Comparison of ENCODE assay signal across 8 cellular contexts in genomic region chrX:47836164-47837072, GRCh38. TPM values are rescaled to one million over a fixed set of nuclear protein-coding genes. Genes with fewer than 3 reads are reported as not detected.
A peak's percentile ranks its signal among the peaks of the same experiment; 100 is the strongest.
DNase-seq lines count a peak whose midpoint lies in the region; ATAC-seq and TF ChIP-seq lines count a peak whose summit lies in the region.

TSS of gene ZNF81 (plus strand) at chrX:47836902. CDS start at chrX:47846268, 9,366 bp downstream.

- peak within 1 kb of the TSS; percentile 60 for H3K4me3 ChIP-seq in AG09309 (ENCODE audit: control insufficient read depth, low read depth, low read length)
- H3K4me3 ChIP-seq in smooth muscle cell: peak within 1 kb of the TSS; percentile 67

- peak within 1 kb of the TSS; percentile 69 for H3K9ac ChIP-seq in smooth muscle cell (ENCODE audit: low read depth)

- peak within 1 kb of the TSS; percentile 96 for H3K4me3 Mint-ChIP-seq in WTC11

- ATAC-seq in GM19023 (IDR thresholded peaks at IDR 0.05; ENCODE audit: unreplicated experiment): peak; percentile 94
- peak; percentile 92 for ATAC-seq in HG03196 (IDR thresholded peaks at IDR 0.05; ENCODE audit: unreplicated experiment)
- ATAC-seq in WTC11: peak; percentile 94

- H3K4me2 ChIP-seq in smooth muscle cell: peak within 1 kb of the TSS; percentile 90

- H3F3A ChIP-seq in smooth muscle cell (ENCODE audit: low read depth): no peaks in the 10 kb centered on the region

- H3K4me1 ChIP-seq in smooth muscle cell (ENCODE audit: low read depth): peaks cover 6% of the 10 kb centered on the region

- no peaks in the 10 kb centered on the region for H3K9me3 Mint-ChIP-seq in WTC11

- peak within 1 kb of the TSS; percentile 97 for H3K27ac Mint-ChIP-seq in WTC11

- peaks cover 11% of the 10 kb centered on the region for H3K4me1 Mint-ChIP-seq in WTC11

- peak within 1 kb of the TSS; percentile 90 for H2AFZ ChIP-seq in smooth muscle cell (ENCODE audit: low read depth)

- no peaks in the 10 kb centered on the region for H3K9me3 ChIP-seq in smooth muscle cell (replicated peaks; ENCODE audit: low read depth)

- H3K27ac ChIP-seq in caudate nucleus (ENCODE audit: low read depth, low read length) (peak within 1 kb of the TSS; percentile 69), smooth muscle cell (ENCODE audit: low read depth) (peak within 1 kb of the TSS; percentile 38)

- WGBS in smooth muscle cell (ENCODE audit: low lambda C conversion rate): 46% methylated on average over 41 of the region's 41 CpGs

- POLR2A ChIA-PET in WTC11 (lab: Charles Lee): no interaction called here

- H3K36me3 Mint-ChIP-seq in WTC11: peaks cover 3% of the 10 kb centered on the region; the same call in 1 of the 2 replicates

- no peaks in the 10 kb centered on the region for H3K36me3 ChIP-seq in smooth muscle cell (ENCODE audit: low read depth)

- peaks cover 27% of the 10 kb centered on the region for H3K79me2 ChIP-seq in smooth muscle cell (ENCODE audit: low read depth)

- H3K27me3 Mint-ChIP-seq in WTC11 (ENCODE audit: low read depth): no peaks in the 10 kb centered on the region; the same call in 1 of the 2 replicates

- TF ChIP-seq CTCF in AG09309 (IDR thresholded peaks at IDR 0.05; ENCODE audit: control insufficient read depth, insufficient read depth, low read depth, low read length, missing control alignments): no peak
- TF ChIP-seq CTCF in WTC11 (IDR thresholded peaks at IDR 0.05): no peak
- TF ChIP-seq CTCF in smooth muscle cell (IDR thresholded peaks at IDR 0.05; ENCODE audit: borderline replicate concordance, insufficient read depth, poor library complexity, severe bottlenecking): no peak

- no peaks in the 10 kb centered on the region for H3K27me3 ChIP-seq in smooth muscle cell (ENCODE audit: low read depth)

- no peaks in the 10 kb centered on the region for H4K20me1 ChIP-seq in smooth muscle cell (ENCODE audit: low read depth)

- CTCF ChIA-PET in WTC11 (lab: Charles Lee): interaction anchor here (1.0 to 1.6 kb wide), 5 partner anchors 18 to 313 kb away, joined by 3 to 6 read pairs (median 4); no protein-coding TSS in a partner anchor

- peak; percentile 86 for DNase-seq in AG09309 (ENCODE audit: low read depth)
- DNase-seq in NCI-H226: peak; percentile 90
- DNase-seq in WTC11 (ENCODE audit: low spot score): peak; percentile 93
- peak; percentile 4 to 97 (median 85) for DNase-seq in caudate nucleus (lab: John Stamatoyannopoulos, UW)
- peak; percentile 83 for DNase-seq in iPS-NIHi7 (ENCODE audit: extremely low spot score)
- peak; percentile 63 for DNase-seq in smooth muscle cell (lab: John Stamatoyannopoulos, UW; ENCODE audit: unreplicated experiment)

TF ChIP-seq in WTC11, 78 proteins besides CTCF, POLR2A, EP300 and RAD21 (continues in another document):
- TF ChIP-seq CBFB (CRISPR knock-in tag; IDR thresholded peaks at IDR 0.05; ENCODE audit: low read depth) (no peak), FOXK1 (CRISPR knock-in tag; IDR thresholded peaks at IDR 0.05) (peak; percentile 77), ZNF671 (CRISPR knock-in tag; IDR thresholded peaks at IDR 0.05) (no peak), TEAD1 (CRISPR knock-in tag; IDR thresholded peaks at IDR 0.05) (no peak), ZNF138 (CRISPR knock-in tag; conservative IDR thresholded peaks at IDR 0.05) (no peak), ZNF317 (CRISPR knock-in tag; IDR thresholded peaks at IDR 0.05; ENCODE audit: borderline replicate concordance, low read depth) (no peak), E2F5 (CRISPR knock-in tag; IDR thresholded peaks at IDR 0.05) (no peak), SMAD4 (CRISPR knock-in tag; IDR thresholded peaks at IDR 0.05) (no peak), HMGA2 (CRISPR knock-in tag; IDR thresholded peaks at IDR 0.05) (no peak), USF2 (CRISPR knock-in tag; IDR thresholded peaks at IDR 0.05) (peak; percentile 72), ATF2 (CRISPR knock-in tag; IDR thresholded peaks at IDR 0.05; ENCODE audit: borderline replicate concordance, low read depth) (no peak), IRF2 (CRISPR knock-in tag; IDR thresholded peaks at IDR 0.05; ENCODE audit: borderline replicate concordance, low read depth) (no peak), ZNF416 (CRISPR knock-in tag; IDR thresholded peaks at IDR 0.05) (no peak), USF1 (CRISPR knock-in tag; IDR thresholded peaks at IDR 0.05) (peak; percentile 75; the same call in 1 of the 2 replicates)
- TF ChIP-seq, protein P1, sequence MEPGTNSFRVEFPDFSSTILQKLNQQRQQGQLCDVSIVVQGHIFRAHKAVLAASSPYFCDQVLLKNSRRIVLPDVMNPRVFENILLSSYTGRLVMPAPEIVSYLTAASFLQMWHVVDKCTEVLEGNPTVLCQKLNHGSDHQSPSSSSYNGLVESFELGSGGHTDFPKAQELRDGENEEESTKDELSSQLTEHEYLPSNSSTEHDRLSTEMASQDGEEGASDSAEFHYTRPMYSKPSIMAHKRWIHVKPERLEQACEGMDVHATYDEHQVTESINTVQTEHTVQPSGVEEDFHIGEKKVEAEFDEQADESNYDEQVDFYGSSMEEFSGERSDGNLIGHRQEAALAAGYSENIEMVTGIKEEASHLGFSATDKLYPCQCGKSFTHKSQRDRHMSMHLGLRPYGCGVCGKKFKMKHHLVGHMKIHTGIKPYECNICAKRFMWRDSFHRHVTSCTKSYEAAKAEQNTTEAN (CRISPR knock-in tag; IDR thresholded peaks at IDR 0.05): no peak
- TF ChIP-seq, protein P2, sequence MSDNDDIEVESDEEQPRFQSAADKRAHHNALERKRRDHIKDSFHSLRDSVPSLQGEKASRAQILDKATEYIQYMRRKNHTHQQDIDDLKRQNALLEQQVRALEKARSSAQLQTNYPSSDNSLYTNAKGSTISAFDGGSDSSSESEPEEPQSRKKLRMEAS (CRISPR knock-in tag; IDR thresholded peaks at IDR 0.05): no peak
- TF ChIP-seq, protein P3, sequence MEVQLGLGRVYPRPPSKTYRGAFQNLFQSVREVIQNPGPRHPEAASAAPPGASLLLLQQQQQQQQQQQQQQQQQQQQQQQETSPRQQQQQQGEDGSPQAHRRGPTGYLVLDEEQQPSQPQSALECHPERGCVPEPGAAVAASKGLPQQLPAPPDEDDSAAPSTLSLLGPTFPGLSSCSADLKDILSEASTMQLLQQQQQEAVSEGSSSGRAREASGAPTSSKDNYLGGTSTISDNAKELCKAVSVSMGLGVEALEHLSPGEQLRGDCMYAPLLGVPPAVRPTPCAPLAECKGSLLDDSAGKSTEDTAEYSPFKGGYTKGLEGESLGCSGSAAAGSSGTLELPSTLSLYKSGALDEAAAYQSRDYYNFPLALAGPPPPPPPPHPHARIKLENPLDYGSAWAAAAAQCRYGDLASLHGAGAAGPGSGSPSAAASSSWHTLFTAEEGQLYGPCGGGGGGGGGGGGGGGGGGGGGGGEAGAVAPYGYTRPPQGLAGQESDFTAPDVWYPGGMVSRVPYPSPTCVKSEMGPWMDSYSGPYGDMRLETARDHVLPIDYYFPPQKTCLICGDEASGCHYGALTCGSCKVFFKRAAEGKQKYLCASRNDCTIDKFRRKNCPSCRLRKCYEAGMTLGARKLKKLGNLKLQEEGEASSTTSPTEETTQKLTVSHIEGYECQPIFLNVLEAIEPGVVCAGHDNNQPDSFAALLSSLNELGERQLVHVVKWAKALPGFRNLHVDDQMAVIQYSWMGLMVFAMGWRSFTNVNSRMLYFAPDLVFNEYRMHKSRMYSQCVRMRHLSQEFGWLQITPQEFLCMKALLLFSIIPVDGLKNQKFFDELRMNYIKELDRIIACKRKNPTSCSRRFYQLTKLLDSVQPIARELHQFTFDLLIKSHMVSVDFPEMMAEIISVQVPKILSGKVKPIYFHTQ (CRISPR knock-in tag; IDR thresholded peaks at IDR 0.05): no peak

RNA-seq across cellular contexts. Expression of gene ZNF81, which starts in this region (rescaled TPM):
- total RNA-seq in WTC11 (2021) (8.9 to 12.0 TPM (median 11.9 TPM) in 3 replicates), smooth muscle cell (4.6 and 5.7 TPM in 2 replicates)
- 4.8 and 5.1 TPM in 2 replicates for polyA plus RNA-seq in smooth muscle cell

Comparison
In these comparisons a context has a peak if more than half of its experiments do, and no peak if none do; other contexts are left out.
1. Peak in every context shown above with its lines: DNase-seq, ATAC-seq, H3K4me3 ChIP-seq and H3K27ac ChIP-seq.